Comparison of ENCODE assay signal across 8 cellular contexts in genomic region chr3:52471371-52472238, GRCh38. TPM values are rescaled to one million over a fixed set of nuclear protein-coding genes. Genes with fewer than 3 reads are reported as not detected.
DNase-seq lines count a peak whose midpoint lies in the region; ATAC-seq and TF ChIP-seq lines count a peak whose summit lies in the region.

No MANE protein-coding gene starts in this region.

- H3K27ac Mint-ChIP-seq in naive B cell = no peak overlapping the region

- peak; percentile 94 for ATAC-seq in SK-N-SH treated with all-trans-retinoic acid at 6 μM for 48 hours
- peak; percentile 38 to 49 for ATAC-seq in naive B cell (ENCODE audit: low read depth in 2 of 2)
- ATAC-seq in GM19452 (IDR thresholded peaks at IDR 0.05; ENCODE audit: unreplicated experiment) = no peak
- ATAC-seq in GM18858 (IDR thresholded peaks at IDR 0.05; ENCODE audit: unreplicated experiment) = no peak

- H3K9me3 Mint-ChIP-seq in naive B cell = no peaks in the 10 kb centered on the region

- H3K27me3 Mint-ChIP-seq in naive B cell = no peaks in the 10 kb centered on the region

- H3K4me3 Mint-ChIP-seq in naive B cell = no peak overlapping the region

- H3K36me3 Mint-ChIP-seq in naive B cell = no peaks in the 10 kb centered on the region

- peak; percentile 39 for DNase-seq in activated T-cell treated with anti-CD3 and anti-CD28 coated beads, Interleukin-2, amount 50 U/mL, for 1 hour
- DNase-seq in activated T-cell treated with anti-CD3 and anti-CD28 coated beads for 4 hours (no peak), epidermal melanocyte (ENCODE audit: insufficient read length, low spot score) (peak; percentile 57), naive B cell (peak; percentile 37), NCI-H82 treated with DMSO at 0.1 percent for 48 hours (lab: John Stamatoyannopoulos, UW; ENCODE audit: unreplicated experiment) (no peak)

- peaks cover 4 to 6% (median 4%) of the 10 kb centered on the region in 3 donors for H3K4me1 Mint-ChIP-seq in naive B cell

TF ChIP-seq in SK-N-SH treated with all-trans-retinoic acid at 6 μM for 48 hours, 23 proteins besides CTCF, POLR2A, EP300 and RAD21:
- TF ChIP-seq TOX (CRISPR knock-in tag; IDR thresholded peaks at IDR 0.05; ENCODE audit: borderline replicate concordance) (no peak), SNAI2 (CRISPR knock-in tag; IDR thresholded peaks at IDR 0.05) (no peak), ZNF565 (CRISPR knock-in tag; conservative IDR thresholded peaks at IDR 0.05; ENCODE audit: low read depth) (no peak)

RNA-seq across cellular contexts. Expression of gene NISCH, which starts 16.2 kb away (rescaled TPM):
- polyA plus RNA-seq in naive B cell (ENCODE audit: low read depth in 6 of 6) = 10 to 100 TPM; 14.4 to 27.0 (median 15.7) TPM

RNA-seq across cellular contexts. Expression of gene TNNC1, which starts 17.8 kb away (rescaled TPM):
- polyA plus RNA-seq in naive B cell (ENCODE audit: low read depth in 6 of 6) = not detected

RNA-seq across cellular contexts. Expression of gene STAB1, which starts 23.5 kb away (rescaled TPM):
- polyA plus RNA-seq in naive B cell (ENCODE audit: low read depth in 6 of 6) = not detected

RNA-seq across cellular contexts. Expression of gene SEMA3G, which starts 26.7 kb away (rescaled TPM):
- not detected for polyA plus RNA-seq in naive B cell (ENCODE audit: low read depth in 6 of 6)

Comparison
In these comparisons a context has a peak if more than half of its experiments do, and no peak if none do; other contexts are left out.
1. DNase-seq: peak in activated T-cell treated with anti-CD3 and anti-CD28 coated beads, Interleukin-2, amount 50 U/mL, for 1 hour (single experiment), epidermal melanocyte (single experiment) and naive B cell (single experiment); none in activated T-cell treated with anti-CD3 and anti-CD28 coated beads for 4 hours (single experiment) and NCI-H82 treated with DMSO at 0.1 percent for 48 hours (single experiment).
2. ATAC-seq: peak in SK-N-SH treated with all-trans-retinoic acid at 6 μM for 48 hours (single experiment) and naive B cell (2 of 2); none in GM19452 (single experiment) and GM18858 (single experiment).